1 cellular context compared by ENCODE assay signal in the genomic region with DNA sequence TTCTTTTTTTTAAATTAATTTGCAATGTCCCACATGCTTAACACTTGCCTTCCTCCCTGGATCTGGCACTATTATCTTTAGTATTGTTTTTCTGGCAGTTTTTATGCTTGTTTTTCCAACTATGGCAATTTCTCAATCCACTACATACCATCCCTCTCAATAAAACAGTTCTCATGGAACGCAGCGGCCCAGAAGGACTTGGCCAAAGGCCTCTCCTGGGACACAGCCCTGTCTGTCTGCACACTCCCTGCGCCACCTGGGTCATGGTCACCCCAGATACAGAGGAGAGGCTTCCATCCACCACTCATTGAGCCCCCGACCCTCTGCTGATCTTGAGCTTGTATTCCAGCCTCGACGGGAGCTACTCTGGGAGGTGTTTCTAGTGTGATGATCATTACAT.
TF ChIP-seq lines count a peak whose summit lies in the region.

No MANE protein-coding gene starts in this region.

TF ChIP-seq in HepG2, 621 proteins besides CTCF, POLR2A, EP300 and RAD21 (continued from another document):
- TF ChIP-seq, protein P1, sequence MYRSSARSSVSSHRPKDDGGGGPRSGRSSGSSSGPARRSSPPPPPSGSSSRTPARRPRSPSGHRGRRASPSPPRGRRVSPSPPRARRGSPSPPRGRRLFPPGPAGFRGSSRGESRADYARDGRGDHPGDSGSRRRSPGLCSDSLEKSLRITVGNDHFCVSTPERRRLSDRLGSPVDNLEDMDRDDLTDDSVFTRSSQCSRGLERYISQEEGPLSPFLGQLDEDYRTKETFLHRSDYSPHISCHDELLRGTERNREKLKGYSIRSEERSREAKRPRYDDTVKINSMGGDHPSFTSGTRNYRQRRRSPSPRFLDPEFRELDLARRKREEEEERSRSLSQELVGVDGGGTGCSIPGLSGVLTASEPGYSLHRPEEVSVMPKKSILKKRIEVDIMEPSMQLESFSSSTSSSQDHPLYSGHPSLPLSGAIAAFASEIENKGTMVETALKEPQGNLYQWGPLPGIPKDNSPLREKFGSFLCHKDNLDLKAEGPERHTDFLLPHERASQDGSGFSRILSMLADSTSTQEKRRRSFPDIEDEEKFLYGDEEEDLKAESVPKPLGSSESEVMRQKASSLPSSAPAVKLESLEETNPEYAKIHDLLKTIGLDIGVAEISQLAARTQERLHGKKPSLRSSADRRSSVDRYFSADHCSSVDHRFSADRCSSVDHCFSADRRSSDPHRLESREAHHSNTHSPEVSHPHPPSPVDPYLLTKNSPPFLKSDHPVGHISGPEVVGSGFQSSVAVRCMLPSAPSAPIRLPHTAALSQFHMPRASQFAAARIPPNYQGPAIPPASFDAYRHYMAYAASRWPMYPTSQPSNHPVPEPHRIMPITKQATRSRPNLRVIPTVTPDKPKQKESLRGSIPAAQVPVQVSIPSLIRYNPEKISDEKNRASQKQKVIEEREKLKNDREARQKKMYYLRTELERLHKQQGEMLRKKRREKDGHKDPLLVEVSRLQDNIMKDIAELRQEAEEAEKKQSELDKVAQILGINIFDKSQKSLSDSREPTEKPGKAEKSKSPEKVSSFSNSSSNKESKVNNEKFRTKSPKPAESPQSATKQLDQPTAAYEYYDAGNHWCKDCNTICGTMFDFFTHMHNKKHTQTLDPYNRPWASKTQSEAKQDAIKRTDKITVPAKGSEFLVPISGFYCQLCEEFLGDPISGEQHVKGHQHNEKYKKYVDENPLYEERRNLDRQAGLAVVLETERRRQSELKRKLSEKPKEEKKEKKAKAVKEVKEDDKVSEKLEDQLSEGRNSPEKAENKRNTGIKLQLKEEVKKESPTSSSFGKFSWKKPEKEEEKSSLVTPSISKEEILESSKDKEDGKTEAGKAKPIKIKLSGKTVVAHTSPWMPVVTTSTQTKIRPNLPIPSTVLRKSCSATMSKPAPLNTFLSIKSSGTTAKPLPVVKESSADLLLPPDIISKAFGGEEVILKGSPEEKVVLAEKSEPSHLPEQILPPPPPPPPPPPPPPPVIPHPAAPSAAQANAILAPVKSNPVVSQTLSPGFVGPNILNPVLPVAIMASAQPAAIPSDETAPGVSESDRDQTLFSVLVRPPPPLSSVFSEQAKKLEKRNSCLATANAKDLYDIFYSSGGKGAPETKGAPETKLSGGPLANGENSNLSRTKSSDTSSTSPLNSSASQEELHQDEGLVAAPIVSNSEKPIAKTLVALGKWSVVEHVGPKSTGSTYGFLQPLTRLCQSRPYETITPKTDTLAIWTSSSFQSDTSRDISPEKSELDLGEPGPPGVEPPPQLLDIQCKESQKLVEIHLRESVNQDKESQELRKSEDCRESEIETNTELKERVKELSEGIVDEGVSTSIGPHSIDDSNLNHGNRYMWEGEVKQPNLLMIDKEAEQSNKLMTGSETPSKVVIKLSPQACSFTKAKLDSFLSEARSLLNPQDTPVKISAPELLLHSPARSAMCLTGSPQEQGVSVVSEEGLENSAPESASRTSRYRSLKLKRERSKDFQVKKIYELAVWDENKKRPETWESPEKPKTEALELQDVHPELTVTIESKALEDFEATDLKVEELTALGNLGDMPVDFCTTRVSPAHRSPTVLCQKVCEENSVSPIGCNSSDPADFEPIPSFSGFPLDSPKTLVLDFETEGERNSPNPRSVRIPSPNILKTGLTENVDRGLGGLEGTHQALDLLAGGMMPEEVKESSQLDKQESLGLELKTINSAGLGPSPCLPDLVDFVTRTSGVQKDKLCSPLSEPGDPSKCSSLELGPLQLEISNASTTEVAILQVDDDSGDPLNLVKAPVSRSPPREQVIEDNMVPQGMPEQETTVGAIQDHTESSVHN (CRISPR knock-in tag; IDR thresholded peaks at IDR 0.05), result no peak
TF ChIP-seq in HepG2: peak in this region for 0.
